8 cellular contexts compared by ENCODE assay signal in genomic region chr2:178891265-178891958, GRCh38.
DNase-seq lines count a peak whose midpoint lies in the region; ATAC-seq and TF ChIP-seq lines count a peak whose summit lies in the region.

No MANE protein-coding gene starts in this region.

- CTCF ChIA-PET in A673 (lab: Charles Lee) = no interaction called here

- peak; percentile 72 for DNase-seq in A673 (ENCODE audit: low spot score)
- peak; percentile 91 for DNase-seq in NCI-H2227 (lab: John Stamatoyannopoulos, UW; ENCODE audit: unreplicated experiment)
- peak; percentile 34 to 54 for DNase-seq in activated CD4-positive, alpha-beta T cell treated with anti-CD3 and anti-CD28 coated beads for 24 hours (ENCODE audit: low read depth in 2 of 2)
- DNase-seq in colonic mucosa = peak; percentile 67
- peak in 1 of 3 donors; percentile 56 for DNase-seq in right lobe of liver
- DNase-seq in stimulated activated CD8-positive, alpha-beta memory T cell treated with anti-CD3 and anti-CD28 coated beads, Interleukin-15, amount 100 ng/mL, for 1 hour (ENCODE audit: low read depth) = peak; percentile 43

- H3K27me3 ChIP-seq in A673 (replicated peaks; ENCODE audit: insufficient read depth, low read depth, low read length, poor library complexity) (no peaks in the 10 kb centered on the region), colonic mucosa (no peaks in the 10 kb centered on the region), right lobe of liver (no peaks in the 10 kb centered on the region)

- H3K4me3 ChIP-seq in A673 (ENCODE audit: low read depth, low read length, poor library complexity, severe bottlenecking) = no peak overlapping the region
- H3K4me3 ChIP-seq in colonic mucosa = no peak overlapping the region
- H3K4me3 ChIP-seq in right lobe of liver = no peak overlapping the region

- WGBS in right lobe of liver (ENCODE audit: insufficient coverage, low coverage, low lambda C conversion rate, missing lambda C conversion rate) = 22% methylated on average over 3 of the region's 3 CpGs

- no peaks in the 10 kb centered on the region for H3K9me3 ChIP-seq in A673 (ENCODE audit: low read depth, low read length, poor library complexity, severe bottlenecking)
- H3K9me3 ChIP-seq in colonic mucosa = no peaks in the 10 kb centered on the region
- no peaks in the 10 kb centered on the region for H3K9me3 ChIP-seq in right lobe of liver

- no peak for TF ChIP-seq POLR2A in GM18505 (IDR thresholded peaks at IDR 0.05; ENCODE audit: borderline replicate concordance, extremely low read depth, insufficient read depth, insufficient read length)
- no peak for TF ChIP-seq POLR2A in right lobe of liver (IDR thresholded peaks at IDR 0.05)

- H3K4me1 ChIP-seq in A673 (ENCODE audit: insufficient read depth, low read length, poor library complexity, severe bottlenecking) (no peaks in the 10 kb centered on the region), colonic mucosa (no peaks in the 10 kb centered on the region), right lobe of liver (no peaks in the 10 kb centered on the region)

- TF ChIP-seq CTCF in A673 (conservative IDR thresholded peaks at IDR 0.05; ENCODE audit: low read depth, low read length) (peak; percentile 87), colonic mucosa (IDR thresholded peaks at IDR 0.05) (peak; percentile 95), right lobe of liver (IDR thresholded peaks at IDR 0.05) (peak; percentile 90 to 92 (median 90))

- no peaks in the 10 kb centered on the region for H3K36me3 ChIP-seq in A673 (ENCODE audit: insufficient read depth, low read length, poor library complexity, severe bottlenecking)
- H3K36me3 ChIP-seq in colonic mucosa = no peaks in the 10 kb centered on the region
- no peaks in the 10 kb centered on the region for H3K36me3 ChIP-seq in right lobe of liver

- ATAC-seq in GM18505 (IDR thresholded peaks at IDR 0.05; ENCODE audit: unreplicated experiment) (peak; percentile 73), HG02973 (IDR thresholded peaks at IDR 0.05; ENCODE audit: unreplicated experiment) (peak; percentile 89), right lobe of liver (peak; percentile 89 to 94 (median 90))

- H3K9ac ChIP-seq in colonic mucosa (ENCODE audit: low read depth in 2 of 2, low read length in 2 of 2) = no peak overlapping the region

- no TSS peak for BruUV-seq in A673 (replicated peaks; lab: Mats Ljungman, UMichigan)

- H3K27ac ChIP-seq in A673 (ENCODE audit: low read depth, low read length, poor library complexity, severe bottlenecking) = no peak overlapping the region
- no peak overlapping the region for H3K27ac ChIP-seq in colonic mucosa
- no peak overlapping the region for H3K27ac ChIP-seq in right lobe of liver

- POLR2A ChIA-PET in A673 (lab: Charles Lee; ENCODE audit: low non-redundant PET) = no interaction called here

- intact Hi-C loops in A673 (cut with micrococcal nuclease; ENCODE audit: unreplicated experiment) (loop anchor here (1.0 to 10.0 kb wide), 3 partner anchors 129 to 863 kb away; no protein-coding TSS in a partner anchor), colonic mucosa (cut with DNase I) (loop anchor here (5.0 kb wide), 1 partner anchor 236 kb away; no protein-coding TSS in a partner anchor), right lobe of liver (cut with DNase I) (no loop called here)

Comparison
In these comparisons a context has a peak if more than half of its experiments do, and no peak if none do; other contexts are left out.
1. intact Hi-C loops: an anchor here in A673 (1.0 to 10.0 kb wide) and colonic mucosa (5.0 kb wide); none called in right lobe of liver.